In the genomic region with DNA sequence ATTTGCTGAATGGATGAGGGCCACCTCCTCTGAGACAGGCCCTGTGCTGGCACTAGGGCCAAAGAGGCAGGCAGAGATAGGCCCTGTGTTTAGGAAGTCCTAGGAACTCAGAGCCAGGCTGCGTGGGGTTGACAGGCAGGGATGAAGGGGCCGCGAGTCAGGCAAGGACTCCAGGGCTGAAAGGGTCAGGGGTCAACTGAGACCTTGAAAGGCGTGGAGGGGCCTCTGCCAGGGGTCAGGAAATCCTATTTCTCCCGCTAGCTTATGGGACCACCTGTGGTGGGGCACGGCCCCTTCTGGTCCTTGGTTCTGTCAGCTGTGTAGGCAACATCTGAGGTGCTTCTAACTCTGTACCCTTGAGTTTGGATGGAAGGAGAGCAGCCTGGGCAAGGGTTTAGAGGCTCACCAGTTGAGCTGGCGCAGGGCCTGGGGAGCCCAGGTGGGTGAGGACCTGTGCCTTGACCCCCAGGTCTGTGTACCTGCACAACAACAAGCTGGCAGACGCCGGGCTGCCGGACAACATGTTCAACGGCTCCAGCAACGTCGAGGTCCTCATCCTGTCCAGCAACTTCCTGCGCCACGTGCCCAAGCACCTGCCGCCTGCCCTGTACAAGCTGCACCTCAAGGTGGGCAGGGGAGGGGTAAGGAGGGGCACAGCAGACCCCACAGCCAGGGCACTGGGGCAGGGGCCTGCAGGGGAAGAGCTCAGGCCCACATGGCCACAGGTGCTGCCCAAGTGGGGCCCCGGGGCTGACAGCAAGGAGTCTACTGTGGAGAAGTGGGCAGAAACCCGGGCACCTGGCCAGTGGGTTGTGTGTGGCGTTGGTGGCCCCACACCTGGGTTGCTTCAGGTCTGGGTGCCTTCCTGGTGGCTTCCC, we compare ENCODE assay signal across 11 cellular contexts. TPM values are rescaled to one million over a fixed set of nuclear protein-coding genes. Genes with fewer than 3 reads are reported as not detected.
"Had no signal": no experiment of that assay in that cellular context is flagged by ENCODE, and none has a peak within 500 bp of the region (broad histone marks: within the 10 kb centered on the region; RNA-seq: fewer than 3 reads in every experiment).

No MANE protein-coding gene starts in this region.

- H3K9me3 ChIP-seq: ovary, SJCRH30, transverse colon had no signal

- H3K9me3 Mint-ChIP-seq: activated CD4-positive, alpha-beta memory T cell treated with anti-CD3 and anti-CD28 coated beads for 36 hours; activated T-cell treated with anti-CD3 and anti-CD28 coated beads, Interleukin-2, amount 50 U/mL, for 4 hours; memory B cell; stimulated activated effector memory CD8-positive, alpha-beta T cell treated with anti-CD3 and anti-CD28 coated beads, Interleukin-12 subunit alpha, Interleukin-12 subunit beta, amount 100 ng/mL, for 72 hours had no signal

- H3K4me1 ChIP-seq: SJCRH30, transverse colon had no signal

- H3K4me3 ChIP-seq: cardiac muscle cell, ovary, SJCRH30, smooth muscle cell, transverse colon had no signal

- DNase-seq: activated CD4-positive, alpha-beta memory T cell treated with anti-CD3 and anti-CD28 coated beads for 36 hours; activated gamma-delta T cell treated with Interleukin-2 at 50 U/mL for 16 hours; activated T-cell treated with anti-CD3 and anti-CD28 coated beads, Interleukin-2, amount 50 U/mL, for 4 hours; cortex of kidney; SJCRH30; transverse colon had no signal

- H3K36me3 Mint-ChIP-seq: activated CD4-positive, alpha-beta memory T cell treated with anti-CD3 and anti-CD28 coated beads for 36 hours; memory B cell; stimulated activated effector memory CD8-positive, alpha-beta T cell treated with anti-CD3 and anti-CD28 coated beads, Interleukin-12 subunit alpha, Interleukin-12 subunit beta, amount 100 ng/mL, for 72 hours had no signal

- H3K36me3 ChIP-seq: cardiac muscle cell, SJCRH30, transverse colon had no signal

- H3K4me2 ChIP-seq: smooth muscle cell had no signal

- H3K27ac ChIP-seq: cardiac muscle cell, ovary, SJCRH30, transverse colon had no signal

- ATAC-seq: activated T-cell treated with anti-CD3 and anti-CD28 coated beads, Interleukin-2, amount 50 U/mL, for 4 hours; stimulated activated effector memory CD8-positive, alpha-beta T cell treated with anti-CD3 and anti-CD28 coated beads, Interleukin-12 subunit alpha, Interleukin-12 subunit beta, amount 100 ng/mL, for 72 hours had no signal

- H3K27me3 ChIP-seq: cardiac muscle cell, ovary, SJCRH30, transverse colon had no signal

- H3K27ac Mint-ChIP-seq: activated CD4-positive, alpha-beta memory T cell treated with anti-CD3 and anti-CD28 coated beads for 36 hours; memory B cell; stimulated activated effector memory CD8-positive, alpha-beta T cell treated with anti-CD3 and anti-CD28 coated beads, Interleukin-12 subunit alpha, Interleukin-12 subunit beta, amount 100 ng/mL, for 72 hours had no signal

RNA-seq across cellular contexts. Expression of gene PODN, which starts 14.9 kb away (rescaled TPM):
- total RNA-seq: activated CD4-positive, alpha-beta memory T cell treated with anti-CD3 and anti-CD28 coated beads for 36 hours had no signal
